In genomic region chr4:146340798-146341197, GRCh38 we compare ENCODE assay signal across 9 cellular contexts.
A peak's percentile ranks its signal among the peaks of the same experiment; 100 is the strongest.
DNase-seq lines count a peak whose midpoint lies in the region; ATAC-seq, FAIRE-seq and TF ChIP-seq lines count a peak whose summit lies in the region.
"Had no signal": no experiment of that assay in that cellular context is flagged by ENCODE, and none has a peak within 500 bp of the region (broad histone marks: within the 10 kb centered on the region; RNA-seq: fewer than 3 reads in every experiment).

No MANE protein-coding gene starts in this region.

- peak; percentile 30 for TF ChIP-seq CTCF in GM12865 (IDR thresholded peaks at IDR 0.05; ENCODE audit: insufficient read depth, low read depth, low read length, missing control alignments)
- peak; percentile 76 for TF ChIP-seq CTCF in RWPE2 (IDR thresholded peaks at IDR 0.05; ENCODE audit: poor library complexity, severe bottlenecking)
- no peak for TF ChIP-seq CTCF in colonic mucosa (IDR thresholded peaks at IDR 0.05)
- peak in 2 of 4 experiments; percentile 18 to 28 for TF ChIP-seq CTCF in gastroesophageal sphincter (IDR thresholded peaks at IDR 0.05)

- H3K4me1 ChIP-seq in RWPE2 (ENCODE audit: insufficient read depth, poor library complexity, severe bottlenecking), result peaks cover 11% of the 10 kb centered on the region
- H3K4me1 ChIP-seq in colonic mucosa, result peaks cover 5% of the 10 kb centered on the region
- H3K4me1 ChIP-seq in gastroesophageal sphincter, result peaks cover 0 to 8% (median 3%) of the 10 kb centered on the region in 3 donors

- no peaks in the 10 kb centered on the region for H3K36me3 ChIP-seq in RWPE2 (ENCODE audit: low read depth)
- H3K36me3 ChIP-seq in colonic mucosa, result no peaks in the 10 kb centered on the region
- no peaks in the 10 kb centered on the region for H3K36me3 ChIP-seq in gastroesophageal sphincter
- H3K36me3 ChIP-seq: SJCRH30 had no signal

- DNase-seq in AG08396 (ENCODE audit: low spot score) (peak; percentile 13), GM12865 (ENCODE audit: low read depth) (peak; percentile 23), RWPE2 (ENCODE audit: low spot score) (no peak), frontal cortex (ENCODE audit: low spot score in 2 of 2) (no peak), sciatic nerve (ENCODE audit: low spot score) (no peak), colonic mucosa (no peak)
- no peak for DNase-seq in activated CD4-positive, CD25-positive, alpha-beta regulatory T cell treated with anti-CD3 and anti-CD28 coated beads, Interleukin-2, amount 50 U/mL, for 72 hours

- H3K27ac ChIP-seq in RWPE2 (ENCODE audit: poor library complexity, severe bottlenecking) (no peak overlapping the region), colonic mucosa (no peak overlapping the region), gastroesophageal sphincter (no peak overlapping the region)
- H3K27ac ChIP-seq: SJCRH30 had no signal

- TF ChIP-seq EP300 in gastroesophageal sphincter (IDR thresholded peaks at IDR 0.05), result no peak

- H3K9me3 ChIP-seq in RWPE2 (ENCODE audit: severe bottlenecking), result no peaks in the 10 kb centered on the region
- no peaks in the 10 kb centered on the region for H3K9me3 ChIP-seq in colonic mucosa
- H3K9me3 ChIP-seq in gastroesophageal sphincter, result no peaks in the 10 kb centered on the region
- H3K9me3 ChIP-seq: SJCRH30 had no signal

- peak; percentile 84 for FAIRE-seq in frontal cortex (lab: Jason Lieb, UNC)

- TF ChIP-seq POLR2A in gastroesophageal sphincter (IDR thresholded peaks at IDR 0.05), result no peak

- H3K27me3 ChIP-seq in RWPE2 (ENCODE audit: insufficient read depth, poor library complexity, severe bottlenecking), result no peaks in the 10 kb centered on the region
- no peaks in the 10 kb centered on the region for H3K27me3 ChIP-seq in colonic mucosa
- no peaks in the 10 kb centered on the region for H3K27me3 ChIP-seq in gastroesophageal sphincter
- H3K27me3 ChIP-seq: SJCRH30 had no signal

- H3K9ac ChIP-seq in colonic mucosa (ENCODE audit: low read depth in 2 of 2, low read length in 2 of 2), result no peak overlapping the region

- intact Hi-C loops in sciatic nerve (cut with DNase I), result no loop called here
- intact Hi-C loops in colonic mucosa (cut with DNase I), result loop anchor here (5.0 to 10.0 kb wide), 3 partner anchors 184 to 754 kb away; partner anchors contain the start of gene SLC10A7

- H3K4me3 ChIP-seq in GM12865 (ENCODE audit: low read depth, low read length) (no peak overlapping the region), RWPE2 (ENCODE audit: severe bottlenecking) (no peak overlapping the region), colonic mucosa (no peak overlapping the region), gastroesophageal sphincter (no peak overlapping the region)
- H3K4me3 ChIP-seq: SJCRH30 had no signal

- ATAC-seq in RWPE2 (ENCODE audit: low read depth) (0 out of 3 replicates have a peak, but pooled peaks have one; percentile 50), sciatic nerve (no peak), gastroesophageal sphincter (no peak)

Comparison
In these comparisons a context has a peak if more than half of its experiments do, and no peak if none do; other contexts are left out.
1. DNase-seq: peak in AG08396 (single experiment) and GM12865 (single experiment); none in RWPE2 (single experiment), frontal cortex (0 of 2), sciatic nerve (single experiment), colonic mucosa (single experiment) and activated CD4-positive, CD25-positive, alpha-beta regulatory T cell treated with anti-CD3 and anti-CD28 coated beads, Interleukin-2, amount 50 U/mL, for 72 hours (single experiment).